ENCODE assay signal across 18 cellular contexts in the genomic region with DNA sequence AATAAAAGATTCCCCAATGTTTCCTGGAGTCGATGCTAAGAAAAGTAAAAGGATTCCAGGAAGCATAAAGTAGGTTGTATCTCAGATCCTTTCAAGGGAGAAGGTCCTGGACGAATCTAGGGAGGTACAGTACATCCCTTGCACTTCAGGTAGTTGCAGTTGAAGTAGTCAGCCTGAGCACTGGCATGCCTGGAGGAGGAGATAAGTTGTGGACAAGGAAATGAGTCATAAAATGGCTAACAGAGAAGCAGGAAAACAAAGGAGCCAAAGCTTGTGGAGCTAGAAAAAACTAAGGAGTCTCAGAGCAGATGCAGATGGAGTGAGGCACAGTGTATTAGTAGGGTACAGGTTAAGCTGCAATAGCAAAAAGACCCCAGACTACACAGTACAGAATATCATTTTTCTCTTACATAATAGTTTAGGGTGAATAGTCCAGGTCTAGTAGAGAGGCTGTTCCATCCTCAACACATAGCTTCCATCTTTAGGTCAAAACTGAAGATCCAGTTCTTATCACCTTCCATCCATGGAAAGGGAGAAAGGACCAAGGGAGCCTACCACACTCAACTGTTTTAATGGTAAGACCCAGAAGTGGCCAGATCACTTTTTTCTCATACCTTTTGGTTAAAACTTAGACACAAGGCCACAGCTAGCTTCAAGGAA. TPM values are rescaled to one million over a fixed set of nuclear protein-coding genes. Genes with fewer than 3 reads are reported as not detected.
DNase-seq lines count a peak whose midpoint lies in the region; ATAC-seq, FAIRE-seq and TF ChIP-seq lines count a peak whose summit lies in the region.
"Had no signal": no experiment of that assay in that cellular context is flagged by ENCODE, and none has a peak within 500 bp of the region (broad histone marks: within the 10 kb centered on the region; RNA-seq: fewer than 3 reads in every experiment).

No MANE protein-coding gene starts in this region.

- DNase-seq in Calu3 (peak; percentile 52), RKO (ENCODE audit: low spot score) (peak; percentile 31), endothelial cell of umbilical vein (ENCODE audit: low read depth, low spot score) (peak; percentile 70), kidney tubule cell (ENCODE audit: low spot score) (peak; percentile 77), GM20000 (ENCODE audit: low spot score) (no peak), aorta (no peak), BE2C (no peak)
- DNase-seq: activated CD4-positive, CD25-positive, alpha-beta regulatory T cell treated with anti-CD3 and anti-CD28 coated beads, Interleukin-2, amount 50 U/mL, for 72 hours; activated CD8-positive, alpha-beta memory T cell treated with anti-CD3 and anti-CD28 coated beads, Interleukin-2, amount 50 U/mL, for 4 hours; activated naive CD4-positive, alpha-beta T cell treated with anti-CD3 and anti-CD28 coated beads, Interleukin-2, amount 10 ng/mL, durations not matched to agents 7 days and 5 days; central memory CD4-positive, alpha-beta T cell; hypothalamus; left ventricle myocardium superior; naive thymus-derived CD8-positive, alpha-beta T cell; substantia nigra had no signal

- FAIRE-seq in endothelial cell of umbilical vein (lab: Jason Lieb, UNC) = peak; percentile 82
- FAIRE-seq: GM18507, GM19239 had no signal

- no peaks in the 10 kb centered on the region for H3K27me3 ChIP-seq in endothelial cell of umbilical vein (ENCODE audit: control insufficient read depth in 2 of 2, insufficient read depth in 2 of 2, low read length in 2 of 2)
- H3K27me3 ChIP-seq in aorta (ENCODE audit: control insufficient read depth in 1 of 2, insufficient read depth in 2 of 2, low read length in 1 of 2) = no peaks in the 10 kb centered on the region
- no peaks in the 10 kb centered on the region for H3K27me3 ChIP-seq in BE2C

- intact Hi-C loops in Calu3 (cut with micrococcal nuclease; ENCODE audit: unreplicated experiment) = no loop called here
- intact Hi-C loops in endothelial cell of umbilical vein (cut with micrococcal nuclease) = no loop called here
- intact Hi-C loops in aorta (cut with DNase I) = no loop called here

- H3K4me3 ChIP-seq in endothelial cell of umbilical vein (replicated peaks in 1 of 3; ENCODE audit: insufficient read depth in 1 of 3, low read depth in 1 of 3, low read length in 3 of 3) (no peak overlapping the region), aorta (ENCODE audit: low read length in 2 of 2) (no peak overlapping the region), BE2C (ENCODE audit: low read depth, low read length) (no peak overlapping the region)

- no peaks in the 10 kb centered on the region for H3K9me1 ChIP-seq in endothelial cell of umbilical vein (replicated peaks; ENCODE audit: control insufficient read depth, extremely low read depth, insufficient read depth, low read length)

- CTCF ChIA-PET in Calu3 (lab: Charles Lee) (interaction anchor here (0.6 kb wide), 1 partner anchor 14 kb away, joined by 3 read pairs; no protein-coding TSS in a partner anchor), endothelial cell of umbilical vein (lab: Charles Lee) (interaction anchor here (1.2 kb wide), 1 partner anchor 111 kb away, joined by 3 read pairs; no protein-coding TSS in a partner anchor)

- H3K4me1 ChIP-seq in endothelial cell of umbilical vein (ENCODE audit: control insufficient read depth, extremely low read depth, insufficient read depth, low read length) (no peaks in the 10 kb centered on the region), aorta (ENCODE audit: control insufficient read depth in 1 of 2, insufficient read depth in 2 of 2, low read length in 2 of 2) (no peaks in the 10 kb centered on the region), BE2C (no peaks in the 10 kb centered on the region)

- no peak overlapping the region for H3K27ac ChIP-seq in endothelial cell of umbilical vein (ENCODE audit: insufficient read depth, low read depth, low read length)
- no peak overlapping the region for H3K27ac ChIP-seq in aorta (ENCODE audit: low read depth in 1 of 2, low read length in 2 of 2)

- WGBS in aorta, 2 donors = 61 to 66% methylated on average over 2 of the region's 2 CpGs

- no peaks in the 10 kb centered on the region for H3K79me2 ChIP-seq in endothelial cell of umbilical vein (ENCODE audit: control insufficient read depth, insufficient read depth, low read length)

- peaks cover 4% of the 10 kb centered on the region for H3K27me3 Mint-ChIP-seq in Calu3 (ENCODE audit: unreplicated experiment)
- H3K27me3 Mint-ChIP-seq: activated naive CD4-positive, alpha-beta T cell treated with anti-CD3 and anti-CD28 coated beads, Interleukin-2, amount 10 ng/mL, durations not matched to agents 7 days and 5 days had no signal

- POLR2A ChIA-PET in endothelial cell of umbilical vein (lab: Charles Lee) = no interaction called here

- ATAC-seq in aorta (ENCODE audit: low FRiP score) (no peak), GM18867 (IDR thresholded peaks at IDR 0.05; ENCODE audit: unreplicated experiment) (no peak)
- ATAC-seq: left ventricle myocardium superior; naive thymus-derived CD8-positive, alpha-beta T cell had no signal

- H3K36me3 Mint-ChIP-seq in Calu3 (ENCODE audit: insufficient read depth, unreplicated experiment) = no peaks in the 10 kb centered on the region
- H3K36me3 Mint-ChIP-seq: activated naive CD4-positive, alpha-beta T cell treated with anti-CD3 and anti-CD28 coated beads, Interleukin-2, amount 10 ng/mL, durations not matched to agents 7 days and 5 days; naive thymus-derived CD8-positive, alpha-beta T cell had no signal

- H3K4me1 Mint-ChIP-seq in Calu3 (ENCODE audit: low read depth, unreplicated experiment) = peaks cover 13% of the 10 kb centered on the region
- H3K4me1 Mint-ChIP-seq: activated naive CD4-positive, alpha-beta T cell treated with anti-CD3 and anti-CD28 coated beads, Interleukin-2, amount 10 ng/mL, durations not matched to agents 7 days and 5 days; naive thymus-derived CD8-positive, alpha-beta T cell had no signal

- no peak for TF ChIP-seq POLR2A in endothelial cell of umbilical vein (IDR thresholded peaks at IDR 0.05; ENCODE audit: low read depth, low read length)

- no peak overlapping the region for H2AFZ ChIP-seq in endothelial cell of umbilical vein (ENCODE audit: low read depth, low read length)

- TF ChIP-seq CTCF in Calu3 (IDR thresholded peaks at IDR 0.05; ENCODE audit: unreplicated experiment) = no peak
- no peak for TF ChIP-seq CTCF in endothelial cell of umbilical vein (IDR thresholded peaks at IDR 0.05; ENCODE audit: extremely low read depth in 1 of 2, insufficient read depth in 1 of 2, low read depth in 1 of 2, low read length in 2 of 2)
- no peak for TF ChIP-seq CTCF in GM20000 (IDR thresholded peaks at IDR 0.05; ENCODE audit: extremely low read depth, missing control alignments)
- TF ChIP-seq CTCF in BE2C (IDR thresholded peaks at IDR 0.05; ENCODE audit: low read depth, low read length) = no peak

- no peaks in the 10 kb centered on the region for H3K9me3 Mint-ChIP-seq in Calu3 (ENCODE audit: low read depth, unreplicated experiment)
- H3K9me3 Mint-ChIP-seq: activated naive CD4-positive, alpha-beta T cell treated with anti-CD3 and anti-CD28 coated beads, Interleukin-2, amount 10 ng/mL, durations not matched to agents 7 days and 5 days had no signal

- no peak overlapping the region for H3K4me2 ChIP-seq in endothelial cell of umbilical vein (ENCODE audit: insufficient read depth, low read length)

- no peak overlapping the region for H3K4me3 Mint-ChIP-seq in Calu3 (ENCODE audit: low read depth, unreplicated experiment)
- H3K4me3 Mint-ChIP-seq: activated naive CD4-positive, alpha-beta T cell treated with anti-CD3 and anti-CD28 coated beads, Interleukin-2, amount 10 ng/mL, durations not matched to agents 7 days and 5 days; naive thymus-derived CD8-positive, alpha-beta T cell had no signal

- dilution Hi-C loops in endothelial cell of umbilical vein (cut with MboI; ENCODE audit: extremely low pct_ligation_motif_present, low sequenced_read_pairs) = no loop called here

- peak overlapping the region; percentile 53 for H3K27ac Mint-ChIP-seq in Calu3 (ENCODE audit: unreplicated experiment)
- H3K27ac Mint-ChIP-seq: activated naive CD4-positive, alpha-beta T cell treated with anti-CD3 and anti-CD28 coated beads, Interleukin-2, amount 10 ng/mL, durations not matched to agents 7 days and 5 days; naive thymus-derived CD8-positive, alpha-beta T cell had no signal

- H3K9me3 ChIP-seq in endothelial cell of umbilical vein (replicated peaks; ENCODE audit: control insufficient read depth, insufficient read depth, low read length) = no peaks in the 10 kb centered on the region
- H3K9me3 ChIP-seq in aorta (ENCODE audit: control insufficient read depth, low read length) = no peaks in the 10 kb centered on the region
- no peaks in the 10 kb centered on the region for H3K9me3 ChIP-seq in BE2C

- H4K20me1 ChIP-seq in endothelial cell of umbilical vein (replicated peaks; ENCODE audit: control insufficient read depth, extremely low read depth, insufficient read depth, low read length) = no peaks in the 10 kb centered on the region

- BruUV-seq in Calu3 (replicated peaks; lab: Mats Ljungman, UMichigan) (no TSS peak), endothelial cell of umbilical vein (replicated peaks; lab: Mats Ljungman, UMichigan) (no TSS peak)

- no peak overlapping the region for H3K9ac ChIP-seq in endothelial cell of umbilical vein (replicated peaks; ENCODE audit: extremely low read depth, insufficient read depth, low read length)

- no peaks in the 10 kb centered on the region for H3K36me3 ChIP-seq in endothelial cell of umbilical vein (ENCODE audit: control insufficient read depth in 2 of 2, extremely low read depth in 1 of 2, insufficient read depth in 2 of 2, low read length in 2 of 2)
- no peaks in the 10 kb centered on the region for H3K36me3 ChIP-seq in aorta (ENCODE audit: control insufficient read depth in 1 of 2, insufficient read depth in 2 of 2, low read length in 1 of 2)
- no peaks in the 10 kb centered on the region for H3K36me3 ChIP-seq in BE2C

TF ChIP-seq in endothelial cell of umbilical vein, 7 proteins besides CTCF, POLR2A, EP300 and RAD21 (continues in another document):
- TF ChIP-seq JUN (IDR thresholded peaks at IDR 0.05; ENCODE audit: borderline replicate concordance, insufficient read depth, insufficient read length, low read depth) (peak; percentile 56), POLR2AphosphoS5 (IDR thresholded peaks at IDR 0.05; ENCODE audit: insufficient read depth, low read depth, low read length) (no peak), FOS (IDR thresholded peaks at IDR 0.05; ENCODE audit: borderline replicate concordance, insufficient read depth, low read length) (peak; percentile 76)

RNA-seq across cellular contexts. Expression of a gene that starts 41.3 kb away (rescaled TPM):
- not detected in 2 replicates for total RNA-seq in Calu3 (2022)
- not detected in 2 replicates for total RNA-seq in endothelial cell of umbilical vein
- polyA plus RNA-seq in endothelial cell of umbilical vein = not detected in 2 replicates
- not detected in 2 replicates for polyA plus RNA-seq in endothelial cell of umbilical vein (2011; cell fraction: cytosol; rRNA removed)
- polyA plus RNA-seq in endothelial cell of umbilical vein (2011; cell fraction: nucleus; rRNA removed) = not detected in 2 replicates
- polyA plus RNA-seq in endothelial cell of umbilical vein (2012) = not detected in 2 replicates
- 0.06 TPM in 1 of 2 replicates, not detected in the other for polyA minus RNA-seq in endothelial cell of umbilical vein
- not detected for polyA minus RNA-seq in endothelial cell of umbilical vein (2011; cell fraction: cytosol; rRNA and poly(A)+ RNA removed)
- not detected in 2 replicates for polyA minus RNA-seq in endothelial cell of umbilical vein (2011; cell fraction: nucleus; rRNA and poly(A)+ RNA removed)
- not detected for total RNA-seq in aorta
- polyA plus RNA-seq in aorta = not detected
- 5.0 TPM for polyA plus RNA-seq in BE2C (2012; ENCODE audit: insufficient read depth, insufficient read length, low read depth)
- total RNA-seq: left ventricle myocardium superior; naive thymus-derived CD8-positive, alpha-beta T cell had no signal
- polyA plus RNA-seq: naive thymus-derived CD8-positive, alpha-beta T cell had no signal

Comparison
In these comparisons a context has a peak if more than half of its experiments do, and no peak if none do; other contexts are left out.
1. DNase-seq: peak in Calu3 (single experiment), RKO (single experiment), endothelial cell of umbilical vein (single experiment) and kidney tubule cell (single experiment); none in GM20000 (single experiment), aorta (0 of 2) and BE2C (single experiment).